ENCODE assay signal across 1 cellular context in the genomic region with DNA sequence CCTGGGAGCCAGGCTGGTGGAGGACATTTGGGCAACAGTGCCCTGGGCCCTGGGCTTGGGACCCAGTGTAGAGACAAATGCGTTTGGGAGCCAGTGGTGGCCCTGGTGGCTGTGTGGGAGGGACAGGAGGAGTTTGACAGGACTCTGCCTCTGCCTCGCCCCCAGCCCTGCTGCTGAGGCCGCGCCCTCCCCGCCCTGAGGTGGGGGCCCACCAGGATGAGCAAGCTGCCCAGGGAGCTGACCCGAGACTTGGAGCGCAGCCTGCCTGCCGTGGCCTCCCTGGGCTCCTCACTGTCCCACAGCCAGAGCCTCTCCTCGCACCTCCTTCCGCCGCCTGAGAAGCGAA.
TF ChIP-seq lines count a peak whose summit lies in the region.

No MANE protein-coding gene starts in this region.

TF ChIP-seq in A549, 52 proteins besides CTCF, POLR2A, EP300 and RAD21 (continued from another document):
- TF ChIP-seq SREBF2 (IDR thresholded peaks at IDR 0.05) (no peak), HOXB13 (CRISPR knock-in tag; IDR thresholded peaks at IDR 0.05; ENCODE audit: low read depth) (no peak), CEBPB (IDR thresholded peaks at IDR 0.05) (no peak), EHF (CRISPR knock-in tag; IDR thresholded peaks at IDR 0.05) (no peak), KDM5A (IDR thresholded peaks at IDR 0.05) (no peak), ESRRA (IDR thresholded peaks at IDR 0.05; ENCODE audit: borderline replicate concordance, low read length) (no peak), CHD4 (IDR thresholded peaks at IDR 0.05; ENCODE audit: borderline replicate concordance) (no peak), TFCP2L1 (CRISPR knock-in tag; IDR thresholded peaks at IDR 0.05) (no peak), NR3C1 (IDR thresholded peaks at IDR 0.05) (no peak)
- TF ChIP-seq, protein P1, sequence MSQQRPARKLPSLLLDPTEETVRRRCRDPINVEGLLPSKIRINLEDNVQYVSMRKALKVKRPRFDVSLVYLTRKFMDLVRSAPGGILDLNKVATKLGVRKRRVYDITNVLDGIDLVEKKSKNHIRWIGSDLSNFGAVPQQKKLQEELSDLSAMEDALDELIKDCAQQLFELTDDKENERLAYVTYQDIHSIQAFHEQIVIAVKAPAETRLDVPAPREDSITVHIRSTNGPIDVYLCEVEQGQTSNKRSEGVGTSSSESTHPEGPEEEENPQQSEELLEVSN (IDR thresholded peaks at IDR 0.05; ENCODE audit: borderline replicate concordance, low read depth): no peak
TF ChIP-seq in A549: peak in this region for 0.
